Comparison of ENCODE assay signal across 19 cellular contexts in genomic region chr6:33077908-33078307, GRCh38. TPM values are rescaled to one million over a fixed set of nuclear protein-coding genes. Genes with fewer than 3 reads are reported as not detected.
A peak's percentile ranks its signal among the peaks of the same experiment; 100 is the strongest.
DNase-seq lines count a peak whose midpoint lies in the region; ATAC-seq, FAIRE-seq and TF ChIP-seq lines count a peak whose summit lies in the region.
"Had no signal": no experiment of that assay in that cellular context is flagged by ENCODE, and none has a peak within 500 bp of the region (broad histone marks: within the 10 kb centered on the region; RNA-seq: fewer than 3 reads in every experiment).

No MANE protein-coding gene starts in this region.

- no peak overlapping the region for H3K18ac ChIP-seq in H1 (ENCODE audit: extremely low read depth, low read length)

- FAIRE-seq in GM18507 (lab: Jason Lieb, UNC) (peak; percentile 47), H1 (lab: Jason Lieb, UNC) (no peak)
- FAIRE-seq: endometrium, urothelium cell line had no signal

- no peak for TF ChIP-seq POLR2A in H1 (IDR thresholded peaks at IDR 0.05; ENCODE audit: control extremely low read depth in 1 of 2, low read depth in 2 of 2, low read length in 2 of 2)
- no peak for TF ChIP-seq POLR2A in spleen (IDR thresholded peaks at IDR 0.05)

- peaks cover 3% of the 10 kb centered on the region for H3K36me3 Mint-ChIP-seq in T-helper 2 cell treated with Interferon-gamma antibody and Interleukin-4, amounts not matched to agents 5 μg/mL and 100 μg/mL, for 36 hours (ENCODE audit: low read depth)

- no peaks in the 10 kb centered on the region for H3K79me1 ChIP-seq in H1 (ENCODE audit: low read depth, low read length)

- TF ChIP-seq CTCF in H1 (IDR thresholded peaks at IDR 0.05; ENCODE audit: control extremely low read depth in 1 of 3, insufficient read depth in 1 of 3, low read depth in 1 of 3, low read length in 3 of 3) = no peak
- no peak for TF ChIP-seq CTCF in spleen (IDR thresholded peaks at IDR 0.05 in 8 of 11, conservative IDR thresholded peaks at IDR 0.05 in 3 of 11)

- no peak overlapping the region for H2BK15ac ChIP-seq in H1 (ENCODE audit: low read length)

- H3K23me2 ChIP-seq in H1 (ENCODE audit: low read depth, low read length) = peaks cover 8% of the 10 kb centered on the region; the same call in 1 of the 2 replicates

- H3K4me1 ChIP-seq in H1 (replicated peaks in 1 of 4; ENCODE audit: control insufficient read depth in 3 of 4, insufficient read depth in 4 of 4, low read length in 3 of 4) = peaks cover 2 to 8% (median 5%) of the 10 kb centered on the region in 4 experiments; a peak in 6 of 7 replicates
- H3K4me1 ChIP-seq in spleen = peaks cover 10 to 95% (median 73%) of the 10 kb centered on the region in 6 donors

- H3K9ac ChIP-seq in H1 (replicated peaks in 1 of 4; ENCODE audit: extremely low read depth in 1 of 4, low read depth in 3 of 4, low read length in 3 of 4) = no peak overlapping the region

- DNase-seq in T-helper 2 cell treated with Interferon-gamma antibody and Interleukin-4, amounts not matched to agents 5 μg/mL and 100 μg/mL, for 36 hours (ENCODE audit: low spot score) = no peak
- DNase-seq in T-helper 2 cell (no peak), GM18507 (ENCODE audit: extremely low spot score, insufficient read length, low read depth) (no peak), H1 (ENCODE audit: low read depth in 1 of 2, low spot score in 2 of 2) (no peak), spleen (peak; percentile 82), NCI-H128 (lab: John Stamatoyannopoulos, UW; ENCODE audit: unreplicated experiment) (no peak), COR-L47 (lab: John Stamatoyannopoulos, UW) (no peak)
- DNase-seq: 8988T; activated CD4-positive, alpha-beta T cell treated with anti-CD3 and anti-CD28 coated beads for 48 hours; activated T-cell treated with anti-CD3 and anti-CD28 coated beads, Interleukin-2, amount 50 U/mL, for 72 hours; foreskin melanocyte; MG63; NCI-H1694 treated with DMSO at 0.1 percent for 48 hours; stimulated activated naive CD4-positive, alpha-beta T cell had no signal

- no peak overlapping the region for H2BK20ac ChIP-seq in H1 (ENCODE audit: low read length)

- H3K27ac Mint-ChIP-seq in T-helper 2 cell treated with Interferon-gamma antibody and Interleukin-4, amounts not matched to agents 5 μg/mL and 100 μg/mL, for 36 hours = peak overlapping the region; percentile 33
- H3K27ac Mint-ChIP-seq: activated T-cell treated with anti-CD3 and anti-CD28 coated beads, Interleukin-2, amount 50 U/mL, for 72 hours had no signal

- no peak overlapping the region for H3K4ac ChIP-seq in H1 (replicated peaks; ENCODE audit: insufficient read length, low read depth, low read length)

- TF ChIP-seq EP300 in H1 (IDR thresholded peaks at IDR 0.05; ENCODE audit: borderline replicate concordance in 1 of 2, low read depth in 2 of 2, low read length in 2 of 2) = no peak

- peak overlapping the region; percentile 57 for H3K4me3 Mint-ChIP-seq in T-helper 2 cell treated with Interferon-gamma antibody and Interleukin-4, amounts not matched to agents 5 μg/mL and 100 μg/mL, for 36 hours

- POLR2A ChIA-PET in H1 (lab: Charles Lee; ENCODE audit: partially characterized antibody) = no interaction called here

- 71% methylated on average over 5 of the region's 5 CpGs; no CpG with 5 or more reads in 1 of the 2 experiments for WGBS in H1 (ENCODE audit: extremely low coverage in 1 of 2, insufficient coverage in 1 of 2, insufficient read length in 1 of 2, insufficient replicate concordance in 2 of 2, low coverage in 1 of 2, low lambda C conversion rate in 2 of 2, missing lambda C conversion rate in 1 of 2), 2 experiments
- 31 to 48% (median 45%) methylated on average over 5 of the region's 5 CpGs for WGBS in spleen, 5 donors

- H3K27ac ChIP-seq in H1 (ENCODE audit: low read depth, low read length) = no peak overlapping the region
- peak overlapping the region in 7 of 8 donors; percentile 47 to 97 (median 90) for H3K27ac ChIP-seq in spleen
- H3K27ac ChIP-seq: C4-2B had no signal

- CTCF ChIA-PET in H1 (lab: Charles Lee; ENCODE audit: partially characterized antibody) = interaction anchor here (0.8 to 1.3 kb wide), 2 partner anchors 47 to 77 kb away, joined by 3 to 5 read pairs; no protein-coding TSS in a partner anchor

- no peak for ATAC-seq in HG03159 (IDR thresholded peaks at IDR 0.05; ENCODE audit: unreplicated experiment)
- ATAC-seq: activated T-cell treated with anti-CD3 and anti-CD28 coated beads, Interleukin-2, amount 50 U/mL, for 72 hours; HCT116 had no signal

- H3K36me3 ChIP-seq in H1 (ENCODE audit: control insufficient read depth in 2 of 4, insufficient read depth in 4 of 4, low read length in 3 of 4) (no peaks in the 10 kb centered on the region), spleen (peaks cover 0 to 41% (median 4%) of the 10 kb centered on the region in 6 donors)
- H3K36me3 ChIP-seq: MG63 had no signal

- H3K9me3 Mint-ChIP-seq in T-helper 2 cell treated with Interferon-gamma antibody and Interleukin-4, amounts not matched to agents 5 μg/mL and 100 μg/mL, for 36 hours = no peaks in the 10 kb centered on the region
- H3K9me3 Mint-ChIP-seq: activated T-cell treated with anti-CD3 and anti-CD28 coated beads, Interleukin-2, amount 50 U/mL, for 72 hours had no signal

- TF ChIP-seq RAD21 in H1 (IDR thresholded peaks at IDR 0.05 in 1 of 2, conservative IDR thresholded peaks at IDR 0.05 in 1 of 2; ENCODE audit: low read depth in 2 of 2, low read length in 2 of 2) = no peak

- H3K9me3 ChIP-seq in H1 (ENCODE audit: insufficient read depth in 2 of 2, low read depth in 1 of 2, low read length in 1 of 2) = no peaks in the 10 kb centered on the region
- H3K9me3 ChIP-seq in spleen = no peaks in the 10 kb centered on the region
- H3K9me3 ChIP-seq: MG63 had no signal

- H3K27me3 Mint-ChIP-seq in T-helper 2 cell treated with Interferon-gamma antibody and Interleukin-4, amounts not matched to agents 5 μg/mL and 100 μg/mL, for 36 hours (ENCODE audit: low read depth) = peaks cover 3% of the 10 kb centered on the region

- H3K23ac ChIP-seq in H1 (ENCODE audit: insufficient read length) = no peak overlapping the region

- H2AFZ ChIP-seq in H1 (ENCODE audit: low read length) = no peak overlapping the region

- no peak overlapping the region for H4K91ac ChIP-seq in H1 (replicated peaks; ENCODE audit: insufficient read length, low read length)

- no peak overlapping the region for H4K5ac ChIP-seq in H1 (ENCODE audit: insufficient read length, low read depth, low read length)

- H3K4me2 ChIP-seq in H1 (ENCODE audit: insufficient read depth in 1 of 2, low read depth in 2 of 2, low read length in 2 of 2) = no peak overlapping the region

- H2AK5ac ChIP-seq in H1 (ENCODE audit: low read depth, low read length) = peak overlapping the region; percentile 89; the same call in 1 of the 2 replicates

- H3K4me3 ChIP-seq in H1 (ENCODE audit: extremely low read depth in 1 of 4, insufficient read depth in 2 of 4, low read depth in 3 of 4, low read length in 4 of 4) = no peak overlapping the region
- peak overlapping the region in 7 of 8 donors; percentile 15 to 78 (median 60) for H3K4me3 ChIP-seq in spleen
- H3K4me3 ChIP-seq: MG63 had no signal

- intact Hi-C loops in spleen (cut with DNase I; ENCODE audit: low total_unique reads) = no loop called here

- no peak overlapping the region for H3K56ac ChIP-seq in H1 (replicated peaks; ENCODE audit: insufficient read length, low read depth, low read length)

- no peak overlapping the region for H2BK120ac ChIP-seq in H1 (replicated peaks; ENCODE audit: low read depth, low read length)

- no peak overlapping the region for H2BK12ac ChIP-seq in H1 (ENCODE audit: low read depth, low read length)

- H4K8ac ChIP-seq in H1 (ENCODE audit: extremely low read depth, insufficient read depth, low read length) = no peak overlapping the region

- no peak overlapping the region for H2BK5ac ChIP-seq in H1 (ENCODE audit: low read depth, low read length)

- no peaks in the 10 kb centered on the region for H3K79me2 ChIP-seq in H1 (ENCODE audit: control insufficient read depth in 1 of 2, insufficient read depth in 2 of 2, low read length in 2 of 2)

- H4K20me1 ChIP-seq in H1 (replicated peaks in 1 of 2; ENCODE audit: control insufficient read depth in 1 of 2, insufficient read depth in 2 of 2, low read length in 2 of 2) = peaks cover 0 to 1% of the 10 kb centered on the region in 2 experiments

- peaks cover 50% of the 10 kb centered on the region for H3K4me1 Mint-ChIP-seq in T-helper 2 cell treated with Interferon-gamma antibody and Interleukin-4, amounts not matched to agents 5 μg/mL and 100 μg/mL, for 36 hours (ENCODE audit: low read depth)

- no peak overlapping the region for H3K14ac ChIP-seq in H1 (ENCODE audit: insufficient read length)

- H3K27me3 ChIP-seq in H1 (replicated peaks in 1 of 4; ENCODE audit: control insufficient read depth in 3 of 4, extremely low read depth in 1 of 4, insufficient read depth in 3 of 4, low read length in 3 of 4) = peaks cover 0 to 8% (median 3%) of the 10 kb centered on the region in 4 experiments; a peak in 4 of 7 replicates
- H3K27me3 ChIP-seq in spleen (replicated peaks in 1 of 7) = no peaks in the 10 kb centered on the region

TF ChIP-seq in H1, 55 proteins besides CTCF, POLR2A, EP300 and RAD21:
- TF ChIP-seq BACH1 (IDR thresholded peaks at IDR 0.05; ENCODE audit: low read length) (no peak), TAF7 (optimal IDR thresholded peaks at IDR 0.05; ENCODE audit: borderline replicate concordance, low read depth, low read length) (no peak), SP2 (IDR thresholded peaks at IDR 0.05; ENCODE audit: low read length) (no peak)

RNA-seq across cellular contexts. Expression of gene HLA-DPB1, which starts 2.1 kb away (rescaled TPM):
- total RNA-seq in H1 (2021; fragmentation: NEBNext Ultra II Directional; extraction: Animal tissue kit (Norgen Biotek cat#: 25700)) = 32.3 and 37.8 TPM in 2 replicates
- polyA plus RNA-seq in H1 (2011; rRNA removed) (58.8 and 62.8 TPM in 2 replicates), spleen (100 to 1,000 TPM; 543 to 817 (median 574) TPM)
- 81.9 TPM for polyA plus RNA-seq in H1 (2011; cell fraction: cytosol; rRNA removed)
- polyA plus RNA-seq in H1 (2011; cell fraction: nucleus; rRNA removed) = 41.7 TPM
- 46.1 to 60.1 TPM (median 55.5 TPM) in 4 replicates for polyA plus RNA-seq in H1 (2012, experiment 1 of 2)
- 46.2 TPM for polyA plus RNA-seq in H1 (2012, experiment 2 of 2)
- 35.2 TPM for polyA plus RNA-seq in H1 (2013, experiment 1 of 2)
- 34.9 TPM for polyA plus RNA-seq in H1 (2013, experiment 2 of 2)
- 32.8 and 39.3 TPM in 2 replicates for polyA minus RNA-seq in H1 (2011; rRNA and poly(A)+ RNA removed)
- 15.7 TPM for polyA minus RNA-seq in H1 (2011; cell fraction: cytosol; rRNA and poly(A)+ RNA removed)
- 13.9 TPM for polyA minus RNA-seq in H1 (2011; cell fraction: nucleus; rRNA and poly(A)+ RNA removed)
- 100 to 1,000 TPM; 209 to 647 (median 414) TPM for total RNA-seq in spleen

RNA-seq across cellular contexts. Expression of gene HLA-DPA1, which starts 4.5 kb away (rescaled TPM):
- total RNA-seq in H1 (2021; fragmentation: NEBNext Ultra II Directional; extraction: Animal tissue kit (Norgen Biotek cat#: 25700)) = 6.2 and 6.8 TPM in 2 replicates
- polyA plus RNA-seq in H1 (2011; rRNA removed) = 8.4 and 13.1 TPM in 2 replicates
- polyA plus RNA-seq in H1 (2011; cell fraction: cytosol; rRNA removed) = 6.7 TPM
- polyA plus RNA-seq in H1 (2011; cell fraction: nucleus; rRNA removed) = 5.8 TPM
- 7.1 to 9.1 TPM (median 7.7 TPM) in 4 replicates for polyA plus RNA-seq in H1 (2012, experiment 1 of 2)
- 6.4 TPM for polyA plus RNA-seq in H1 (2012, experiment 2 of 2)
- polyA plus RNA-seq in H1 (2013, experiment 1 of 2) = 8.5 TPM
- 8.4 TPM for polyA plus RNA-seq in H1 (2013, experiment 2 of 2)
- 5.5 and 5.8 TPM in 2 replicates for polyA minus RNA-seq in H1 (2011; rRNA and poly(A)+ RNA removed)
- polyA minus RNA-seq in H1 (2011; cell fraction: cytosol; rRNA and poly(A)+ RNA removed) = 4.3 TPM
- 2.4 TPM for polyA minus RNA-seq in H1 (2011; cell fraction: nucleus; rRNA and poly(A)+ RNA removed)
- 100 to 1,000 TPM; 253 to 621 (median 517) TPM for total RNA-seq in spleen
- 100 to 1,000 TPM; 346 to 466 (median 352) TPM for polyA plus RNA-seq in spleen

Comparison
In these comparisons a context has a peak if more than half of its experiments do, and no peak if none do; other contexts are left out.
1. H3K4me3 ChIP-seq: peak in spleen (7 of 8); none in H1 (0 of 4).
2. RNA of gene HLA-DPA1, which starts 4.5 kb away (total RNA-seq): 253 to 621 TPM in spleen; 6.2 to 6.8 TPM in H1; every median in the first group is over 10 times any median in the second.